In the genomic region with DNA sequence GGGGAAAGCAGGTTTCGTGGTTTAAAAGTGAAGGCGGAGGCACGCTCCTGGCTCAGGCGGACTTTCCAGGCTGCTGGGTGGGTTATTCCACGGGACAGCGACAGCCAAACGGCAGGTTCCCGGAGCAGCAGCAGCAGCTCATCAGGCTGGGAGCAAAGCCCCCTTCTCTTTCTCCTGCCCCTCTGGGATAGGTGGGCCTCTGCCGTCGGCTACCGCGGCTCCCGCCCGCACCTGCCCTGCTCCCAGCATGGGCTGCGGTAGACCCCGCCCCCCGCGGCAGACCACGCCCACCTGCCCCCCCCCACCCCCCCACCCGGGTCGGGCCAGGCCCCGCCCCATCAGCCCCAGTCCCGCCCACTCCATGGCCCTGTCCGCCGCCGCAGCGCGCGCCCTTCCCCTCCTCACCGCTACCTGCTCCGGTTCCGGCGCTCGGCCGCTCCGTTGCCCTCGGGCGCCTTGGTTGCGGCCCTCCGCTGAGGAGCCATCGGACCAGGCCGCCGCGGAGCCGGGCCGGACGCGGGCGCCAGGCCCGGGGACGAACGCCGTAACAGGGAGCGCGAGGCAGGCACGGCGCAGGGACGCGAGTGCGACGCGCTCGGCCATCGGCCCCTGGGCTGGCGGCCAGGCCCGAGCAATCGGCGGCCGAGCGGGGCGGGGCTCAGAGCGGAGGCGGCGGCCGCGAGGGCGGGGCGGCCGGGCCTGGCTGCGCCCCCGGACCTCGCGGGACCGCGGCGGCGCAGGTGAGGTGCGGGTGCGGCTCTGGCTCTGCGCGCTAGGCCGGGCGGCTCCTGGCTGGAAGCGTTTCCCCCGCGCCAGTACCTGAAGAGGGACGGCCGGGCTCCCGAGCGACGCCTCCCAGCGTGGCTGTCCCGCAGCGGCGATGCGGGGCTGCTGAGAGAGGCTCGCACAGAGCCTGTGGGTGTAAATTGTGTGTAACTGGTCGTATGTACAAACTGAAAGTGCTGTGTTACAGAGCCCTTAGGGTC, we compare ENCODE assay signal across 8 cellular contexts. TPM values are rescaled to one million over a fixed set of nuclear protein-coding genes. Genes with fewer than 3 reads are reported as not detected.
DNase-seq lines count a peak whose midpoint lies in the region; ATAC-seq and TF ChIP-seq lines count a peak whose summit lies in the region.

A gene (plus strand): TSS at position 347 of the 986 bp plus-strand sequence. CDS start 1,453 bp downstream, outside the sequence.
A gene with protein sequence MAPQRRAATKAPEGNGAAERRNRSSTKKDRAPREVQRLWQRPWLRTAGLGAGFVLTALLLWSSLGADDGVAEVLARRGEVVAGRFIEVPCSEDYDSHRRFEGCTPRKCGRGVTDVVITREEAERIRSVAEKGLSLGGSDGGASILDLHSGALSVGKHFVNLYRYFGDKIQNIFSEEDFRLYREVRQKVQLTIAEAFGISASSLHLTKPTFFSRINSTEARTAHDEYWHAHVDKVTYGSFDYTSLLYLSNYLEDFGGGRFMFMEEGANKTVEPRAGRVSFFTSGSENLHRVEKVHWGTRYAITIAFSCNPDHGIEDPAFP (minus strand): TSS at position 586 of the 986 bp plus-strand sequence. CDS start 101 bp downstream, at position 485.

- H3K27ac ChIP-seq in angular gyrus (ENCODE audit: low read depth, low read length) (peak within 1 kb of the TSS; percentile 88), right cardiac atrium (ENCODE audit: low read length) (peak within 1 kb of the TSS; percentile 83), rectal smooth muscle tissue (ENCODE audit: low read depth, low read length) (peak within 1 kb of the TSS; percentile 87), uterus (peak within 1 kb of the TSS; percentile 85 to 96)

- H3K9ac ChIP-seq in rectal smooth muscle tissue (ENCODE audit: low read length), result peak within 1 kb of the TSS; percentile 61

- H3K4me3 ChIP-seq in right cardiac atrium (ENCODE audit: low read length) (peak within 1 kb of the TSS; percentile 68), rectal smooth muscle tissue (ENCODE audit: low read length) (peak within 1 kb of the TSS; percentile 80), uterus (peak within 1 kb of the TSS; percentile 46 to 82)

- H3K9me3 ChIP-seq in right cardiac atrium (ENCODE audit: control insufficient read depth, low read length), result no peaks in the 10 kb centered on the region
- no peaks in the 10 kb centered on the region for H3K9me3 ChIP-seq in uterus

- ATAC-seq in GM18499 (IDR thresholded peaks at IDR 0.05; ENCODE audit: insufficient read depth, unreplicated experiment) (peak; percentile 51), HG02870 (IDR thresholded peaks at IDR 0.05; ENCODE audit: unreplicated experiment) (peak; percentile 87), right cardiac atrium (peak; percentile 94 to 95)

- peak; percentile 45 to 80 for TF ChIP-seq POLR2A in uterus (IDR thresholded peaks at IDR 0.05)

- intact Hi-C loops in T-helper 2 cell treated with Interferon-gamma antibody and Interleukin-4, amounts not matched to agents 100 ng/mL and 5 ng/mL, for 36 hours (cut with micrococcal nuclease), result loop anchor here (1.0 to 10.0 kb wide), 6 partner anchors 32 to 231 kb away; a partner anchor contains a TSS
- intact Hi-C loops in right cardiac atrium (cut with DNase I), result loop anchor here in 2 of 4 donors (5.0 to 10.0 kb wide), 2 partner anchors 63 to 66 kb away; a partner anchor contains a TSS
- intact Hi-C loops in uterus (cut with DNase I; ENCODE audit: low total_unique reads), result no loop called here

- H3K36me3 ChIP-seq in rectal smooth muscle tissue (ENCODE audit: control insufficient read depth, insufficient read depth, low read length) (peaks cover 8% of the 10 kb centered on the region), uterus (no peaks in the 10 kb centered on the region)

- no peaks in the 10 kb centered on the region for H3K27me3 ChIP-seq in right cardiac atrium (ENCODE audit: control insufficient read depth, insufficient read depth)
- no peaks in the 10 kb centered on the region for H3K27me3 ChIP-seq in rectal smooth muscle tissue (ENCODE audit: control insufficient read depth, insufficient read depth, low read length)
- no peaks in the 10 kb centered on the region for H3K27me3 ChIP-seq in uterus

- peak in 3 of 4 experiments; percentile 13 to 60 (median 47) for TF ChIP-seq CTCF in uterus (IDR thresholded peaks at IDR 0.05)

- peaks cover 3% of the 10 kb centered on the region for H3K4me1 ChIP-seq in right cardiac atrium (ENCODE audit: control insufficient read depth, insufficient read depth, low read length)
- H3K4me1 ChIP-seq in rectal smooth muscle tissue (ENCODE audit: control insufficient read depth, insufficient read depth, low read length), result no peaks in the 10 kb centered on the region
- peaks cover 0 to 3% of the 10 kb centered on the region in 2 donors for H3K4me1 ChIP-seq in uterus

- DNase-seq in NCI-H146 (lab: John Stamatoyannopoulos, UW) (peak; percentile 87), right cardiac atrium (peak; percentile 84 to 95 (median 94)), uterus (peak; percentile 69 to 84)

- WGBS in right cardiac atrium, result 1% methylated on average over 108 of the region's 108 CpGs

RNA-seq across cellular contexts. Expression of the first gene that starts in this region (rescaled TPM):
- total RNA-seq in T-helper 2 cell treated with Interferon-gamma antibody and Interleukin-4, amounts not matched to agents 100 ng/mL and 5 ng/mL, for 36 hours, result 47.3 and 51.1 TPM in 2 replicates
- total RNA-seq in right cardiac atrium (10 to 100 TPM; 13.6 to 24.4 (median 18.7) TPM), uterus (10 to 100 TPM; 15.9 to 53.7 (median 39.8) TPM)
- polyA plus RNA-seq in right cardiac atrium, result 22.5 TPM

RNA-seq across cellular contexts. Expression of the second gene that starts in this region (rescaled TPM):
- total RNA-seq in T-helper 2 cell treated with Interferon-gamma antibody and Interleukin-4, amounts not matched to agents 100 ng/mL and 5 ng/mL, for 36 hours, result 25.5 and 26.6 TPM in 2 replicates
- total RNA-seq in right cardiac atrium, result 10 to 100 TPM; 27.9 to 34.0 (median 30.5) TPM
- 28.9 TPM for polyA plus RNA-seq in right cardiac atrium
- 10 to 100 TPM; 15.0 to 44.4 (median 24.8) TPM for total RNA-seq in uterus

Comparison
In these comparisons a context has a peak if more than half of its experiments do, and no peak if none do; other contexts are left out.
1. Peak in every context shown above with its lines: DNase-seq, ATAC-seq, H3K4me3 ChIP-seq and H3K27ac ChIP-seq.